ENCODE assay signal across 25 cellular contexts in genomic region chr19:49182848-49183375, GRCh38. TPM values are rescaled to one million over a fixed set of nuclear protein-coding genes. Genes with fewer than 3 reads are reported as not detected.
DNase-seq lines count a peak whose midpoint lies in the region; ATAC-seq and TF ChIP-seq lines count a peak whose summit lies in the region.
"Had no signal": no experiment of that assay in that cellular context is flagged by ENCODE, and none has a peak within 500 bp of the region (broad histone marks: within the 10 kb centered on the region; RNA-seq: fewer than 3 reads in every experiment).

No MANE protein-coding gene starts in this region.

- 74 to 83% (median 79%) methylated on average over 20 to 26 of the region's 26 CpGs for WGBS in heart left ventricle, 4 donors
- no CpG with 5 or more reads among the region's 26 CpGs for WGBS in H9 (ENCODE audit: extremely low coverage, insufficient read length, low lambda C conversion rate)
- 87 to 92% methylated on average over 3 to 26 of the region's 26 CpGs for WGBS in endodermal cell (ENCODE audit: insufficient coverage in 1 of 2, insufficient read length in 1 of 2), 2 experiments

- no peak overlapping the region for H4K91ac ChIP-seq in H9 (ENCODE audit: insufficient read length, low read depth, low read length)

- DNase-seq in heart left ventricle (no peak), right atrium auricular region (ENCODE audit: low spot score) (no peak), H9 (peak; percentile 38), endodermal cell (peak; percentile 45), posterior vena cava (ENCODE audit: low spot score) (peak; percentile 46)
- DNase-seq in stimulated activated CD8-positive, alpha-beta memory T cell treated with anti-CD3 and anti-CD28 coated beads, Interleukin-4, amount 100 ng/mL, for 48 hours = no peak
- DNase-seq: CD4-positive, alpha-beta T cell; COR-L47; DMS 273 treated with DMSO at 0.1 percent for 48 hours; DMS79 treated with DMSO at 0.1 percent for 48 hours; GM23248; Kasumi-1; NCI-H1092; NCI-H1436; NCI-H187 treated with DMSO at 0.1 percent for 48 hours; NCI-H2107; NCI-H446 treated with DMSO at 0.1 percent for 48 hours; NCI-H526 treated with DMSO at 0.1 percent for 48 hours had no signal

- H3K56ac ChIP-seq in H9 (ENCODE audit: insufficient read length, low read depth, low read length) = no peak overlapping the region

- H4K8ac ChIP-seq in H9 (replicated peaks; ENCODE audit: insufficient read length, low read depth, low read length) = no peak overlapping the region

- no peaks in the 10 kb centered on the region for H3K4me1 ChIP-seq in heart left ventricle
- no peaks in the 10 kb centered on the region for H3K4me1 ChIP-seq in right atrium auricular region
- H3K4me1 ChIP-seq in H9 (ENCODE audit: insufficient read depth, low read length) = no peaks in the 10 kb centered on the region
- no peaks in the 10 kb centered on the region for H3K4me1 ChIP-seq in endodermal cell (ENCODE audit: control insufficient read depth, insufficient read depth, low read length)
- H3K4me1 ChIP-seq: SJSA1 had no signal

- no peaks in the 10 kb centered on the region for H3K27me3 ChIP-seq in heart left ventricle
- H3K27me3 ChIP-seq in right atrium auricular region = no peaks in the 10 kb centered on the region
- no peaks in the 10 kb centered on the region for H3K27me3 ChIP-seq in H9 (ENCODE audit: insufficient read depth, low read length)
- no peaks in the 10 kb centered on the region for H3K27me3 ChIP-seq in endodermal cell (ENCODE audit: control insufficient read depth, insufficient read depth, low read length, poor library complexity, severe bottlenecking)
- H3K27me3 ChIP-seq: BLaER1, SJSA1 had no signal

- H3K9me3 Mint-ChIP-seq in H9 = peaks cover 3 to 6% of the 10 kb centered on the region in 2 experiments; a peak in 4 of 5 replicates
- H3K9me3 Mint-ChIP-seq in endodermal cell = peaks cover 5% of the 10 kb centered on the region

- no peak overlapping the region for H2AFZ ChIP-seq in H9 (ENCODE audit: low read length)
- H2AFZ ChIP-seq: GM23248 had no signal

- ATAC-seq in heart left ventricle (peak in 3 of 4 donors; percentile 19 to 49 (median 44)), HG03095 (IDR thresholded peaks at IDR 0.05; ENCODE audit: unreplicated experiment) (no peak), HG03108 (IDR thresholded peaks at IDR 0.05; ENCODE audit: unreplicated experiment) (no peak)
- ATAC-seq: GM12878, HCT116 had no signal

- H3K18ac ChIP-seq in H9 (ENCODE audit: insufficient read length, low read depth, low read length) = no peak overlapping the region

- no peak overlapping the region for H3K9ac ChIP-seq in H9 (ENCODE audit: extremely low read depth, insufficient read length, low read length)
- H3K9ac ChIP-seq in endodermal cell (ENCODE audit: extremely low read depth, low read length, poor library complexity, severe bottlenecking) = no peak overlapping the region
- H3K9ac ChIP-seq: BLaER1, GM23248 had no signal

- H3K23me2 ChIP-seq in H9 (ENCODE audit: insufficient read length, low read depth, low read length, poor library complexity, severe bottlenecking) = no peaks in the 10 kb centered on the region

- no peak overlapping the region for H2AK5ac ChIP-seq in H9 (ENCODE audit: insufficient read length, low read length)

- H3K36me3 ChIP-seq in heart left ventricle (peaks cover 0 to 88% (median 60%) of the 10 kb centered on the region in 9 donors), right atrium auricular region (peaks cover 39% of the 10 kb centered on the region), endodermal cell (ENCODE audit: control insufficient read depth, insufficient read depth, low read length) (peaks cover 10% of the 10 kb centered on the region)

- no peak overlapping the region for H4K5ac ChIP-seq in H9 (ENCODE audit: insufficient read length, low read depth, low read length)

- H2BK15ac ChIP-seq in H9 (ENCODE audit: low read depth, low read length) = no peak overlapping the region

- H3K4me3 Mint-ChIP-seq in H9 = no peak overlapping the region; a peak in 1 of 5 replicates
- no peak overlapping the region for H3K4me3 Mint-ChIP-seq in endodermal cell
- H3K4me3 Mint-ChIP-seq: CD4-positive, alpha-beta T cell had no signal

- peaks cover 0 to 4% of the 10 kb centered on the region in 2 experiments; a peak in 2 of 4 replicates for H3K4me1 Mint-ChIP-seq in H9
- H3K4me1 Mint-ChIP-seq in endodermal cell = peaks cover 4% of the 10 kb centered on the region

- H3K4me3 ChIP-seq in heart left ventricle = no peak overlapping the region
- no peak overlapping the region for H3K4me3 ChIP-seq in right atrium auricular region
- H3K4me3 ChIP-seq in endodermal cell (ENCODE audit: low read length) = no peak overlapping the region
- H3K4me3 ChIP-seq: BLaER1, GM12878, GM23248, SJSA1 had no signal

- H3K14ac ChIP-seq in H9 (ENCODE audit: insufficient read depth, low read length) = no peak overlapping the region

- no peak overlapping the region for H3K27ac ChIP-seq in heart left ventricle
- H3K27ac ChIP-seq in right atrium auricular region = no peak overlapping the region
- H3K27ac ChIP-seq in H9 (ENCODE audit: insufficient read length, low read depth, low read length) = no peak overlapping the region
- H3K27ac ChIP-seq in endodermal cell (ENCODE audit: low read depth, low read length) = no peak overlapping the region
- H3K27ac ChIP-seq: BLaER1, GM23248, SJSA1 had no signal

- no peak overlapping the region for H2BK5ac ChIP-seq in H9 (ENCODE audit: insufficient read length, low read length)

- intact Hi-C loops in heart left ventricle (cut with DNase I) (no loop called here), posterior vena cava (cut with DNase I) (no loop called here)

- peaks cover 6 to 23% (median 9%) of the 10 kb centered on the region in 3 experiments; a peak in 6 of 7 replicates for H3K36me3 Mint-ChIP-seq in H9 (ENCODE audit: insufficient read depth in 1 of 3, low read depth in 3 of 3)
- H3K36me3 Mint-ChIP-seq in endodermal cell (ENCODE audit: low read depth) = peaks cover 31% of the 10 kb centered on the region

- H3K9me3 ChIP-seq in heart left ventricle (peaks cover 0 to 9% (median 0%) of the 10 kb centered on the region in 12 donors), right atrium auricular region (no peaks in the 10 kb centered on the region), H9 (ENCODE audit: control insufficient read depth, low read depth, low read length) (no peaks in the 10 kb centered on the region), endodermal cell (ENCODE audit: control insufficient read depth, low read length) (no peaks in the 10 kb centered on the region)
- H3K9me3 ChIP-seq: SJSA1 had no signal

- H3K27ac Mint-ChIP-seq in H9 = no peak overlapping the region
- H3K27ac Mint-ChIP-seq in endodermal cell = no peak overlapping the region
- H3K27ac Mint-ChIP-seq: CD4-positive, alpha-beta T cell had no signal

- H3K27me3 Mint-ChIP-seq in H9 (ENCODE audit: low read depth) (peaks cover 2% of the 10 kb centered on the region; the same call in 1 of the 2 replicates), endodermal cell (ENCODE audit: insufficient read depth) (no peaks in the 10 kb centered on the region)
- H3K27me3 Mint-ChIP-seq: CD4-positive, alpha-beta T cell had no signal

- no peaks in the 10 kb centered on the region for H4K20me1 ChIP-seq in H9 (ENCODE audit: control insufficient read depth, insufficient read depth, insufficient read length)
- H4K20me1 ChIP-seq: BLaER1 had no signal

- no peak overlapping the region for H2BK120ac ChIP-seq in H9 (ENCODE audit: low read depth, low read length, poor library complexity, severe bottlenecking)

- H2BK20ac ChIP-seq in H9 (ENCODE audit: low read depth, low read length, poor library complexity, severe bottlenecking) = no peak overlapping the region

- H3T11ph ChIP-seq in H9 (ENCODE audit: low read length) = no peak overlapping the region

- TF ChIP-seq POLR2A in heart left ventricle (IDR thresholded peaks at IDR 0.05) = no peak

- no peak overlapping the region for H3K4me2 ChIP-seq in H9 (ENCODE audit: insufficient read depth, insufficient read length, low read length)
- H3K4me2 ChIP-seq: BLaER1 had no signal

- H3K4ac ChIP-seq in H9 (ENCODE audit: low read depth, low read length) = no peak overlapping the region

- no peaks in the 10 kb centered on the region for H3K79me2 ChIP-seq in H9 (ENCODE audit: insufficient read depth, low read length)

- no peak overlapping the region for H3K23ac ChIP-seq in H9 (ENCODE audit: insufficient read length, low read depth, low read length)

- no peak overlapping the region for H2BK12ac ChIP-seq in H9 (ENCODE audit: insufficient read length, low read depth, low read length)

- TF ChIP-seq CTCF in heart left ventricle (IDR thresholded peaks at IDR 0.05) (no peak), right atrium auricular region (IDR thresholded peaks at IDR 0.05) (no peak), H9 (conservative IDR thresholded peaks at IDR 0.05) (no peak), endodermal cell (conservative IDR thresholded peaks at IDR 0.05) (no peak)

- no peaks in the 10 kb centered on the region for H3K79me1 ChIP-seq in H9 (ENCODE audit: insufficient read depth, low read depth, low read length, poor library complexity, severe bottlenecking)

RNA-seq across cellular contexts. Expression of gene TRPM4, which starts 25.3 kb away (rescaled TPM):
- 10 to 100 TPM; 19.3 to 34.5 (median 25.8) TPM for total RNA-seq in heart left ventricle
- polyA plus RNA-seq in heart left ventricle = 10 to 100 TPM; 16.8 to 45.3 TPM
- total RNA-seq in right atrium auricular region = 10 to 100 TPM; 20.6 to 22.8 TPM
- total RNA-seq in H9 (2021) = 6.9 and 7.2 TPM in 2 replicates
- 10 to 100 TPM; 22.0 to 33.3 TPM for total RNA-seq in endodermal cell
- 16.5 TPM for polyA plus RNA-seq in endodermal cell (2013, experiment 1 of 2)
- 13.7 TPM for polyA plus RNA-seq in endodermal cell (2013, experiment 2 of 2)
- total RNA-seq in posterior vena cava = 10 to 100 TPM; 20.5 to 36.0 TPM
- total RNA-seq: CD4-positive, alpha-beta T cell had no signal

RNA-seq across cellular contexts. Expression of gene HRC, which starts 27.7 kb away (rescaled TPM):
- 1,000 to 10,000 TPM in 4 of 9 donors, 100 to 1,000 TPM in 5; 544 to 1,953 (median 875) TPM for total RNA-seq in heart left ventricle
- 100 to 1,000 TPM; 267 to 867 TPM for polyA plus RNA-seq in heart left ventricle
- total RNA-seq in right atrium auricular region = 1,000 to 10,000 TPM in 1 of 2 donors, 100 to 1,000 TPM in 1; 558 to 1,164 TPM
- 1.8 and 1.9 TPM in 2 replicates for total RNA-seq in H9 (2021)
- total RNA-seq in endodermal cell = 1 to 10 TPM in 1 of 2 donors, under 1 TPM in 1; 0.57 to 3.9 TPM
- polyA plus RNA-seq in endodermal cell (2013, experiment 1 of 2) = 5.1 TPM
- polyA plus RNA-seq in endodermal cell (2013, experiment 2 of 2) = 3.8 TPM
- 1 to 10 TPM; 1.1 to 2.4 TPM for total RNA-seq in posterior vena cava
- total RNA-seq: CD4-positive, alpha-beta T cell; GM12878; GM23248; MCF 10A; SJSA1 had no signal
- polyA plus RNA-seq: GM23248 had no signal

Comparison
In these comparisons a context has a peak if more than half of its experiments do, and no peak if none do; other contexts are left out.
1. ATAC-seq: peak in heart left ventricle (3 of 4); none in HG03095 (single experiment) and HG03108 (single experiment).
2. DNase-seq: peak in H9 (single experiment), endodermal cell (single experiment) and posterior vena cava (single experiment); none in heart left ventricle (0 of 5), right atrium auricular region (single experiment) and stimulated activated CD8-positive, alpha-beta memory T cell treated with anti-CD3 and anti-CD28 coated beads, Interleukin-4, amount 100 ng/mL, for 48 hours (single experiment).
3. RNA of gene HRC, which starts 27.7 kb away (total RNA-seq): 558 to 1,164 TPM in right atrium auricular region and 544 to 1,953 TPM in heart left ventricle; 0.57 to 3.9 TPM in endodermal cell, 1.1 to 2.4 TPM in posterior vena cava and 1.8 to 1.9 TPM in H9; every median in the first group is over 100 times any median in the second.